Comparison of ENCODE assay signal across 8 cellular contexts in genomic region chr3:52685705-52686691, GRCh38. TPM values are rescaled to one million over a fixed set of nuclear protein-coding genes. Genes with fewer than 3 reads are reported as not detected.
A peak's percentile ranks its signal among the peaks of the same experiment; 100 is the strongest.
DNase-seq lines count a peak whose midpoint lies in the region; ATAC-seq and TF ChIP-seq lines count a peak whose summit lies in the region.

A gene with protein sequence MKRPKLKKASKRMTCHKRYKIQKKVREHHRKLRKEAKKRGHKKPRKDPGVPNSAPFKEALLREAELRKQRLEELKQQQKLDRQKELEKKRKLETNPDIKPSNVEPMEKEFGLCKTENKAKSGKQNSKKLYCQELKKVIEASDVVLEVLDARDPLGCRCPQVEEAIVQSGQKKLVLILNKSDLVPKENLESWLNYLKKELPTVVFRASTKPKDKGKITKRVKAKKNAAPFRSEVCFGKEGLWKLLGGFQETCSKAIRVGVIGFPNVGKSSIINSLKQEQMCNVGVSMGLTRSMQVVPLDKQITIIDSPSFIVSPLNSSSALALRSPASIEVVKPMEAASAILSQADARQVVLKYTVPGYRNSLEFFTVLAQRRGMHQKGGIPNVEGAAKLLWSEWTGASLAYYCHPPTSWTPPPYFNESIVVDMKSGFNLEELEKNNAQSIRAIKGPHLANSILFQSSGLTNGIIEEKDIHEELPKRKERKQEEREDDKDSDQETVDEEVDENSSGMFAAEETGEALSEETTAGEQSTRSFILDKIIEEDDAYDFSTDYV (plus strand): TSS chr3:52686032. CDS start chr3:52686093, 61 bp downstream.
Gene PBRM1 (minus strand): TSS chr3:52685913.

- POLR2A ChIA-PET in PC-3 (lab: Charles Lee; ENCODE audit: unreplicated experiment): interaction anchor here (0.6 kb wide), 1 partner anchor 104 kb away, joined by 3 read pairs; no protein-coding TSS in a partner anchor

- peak within 1 kb of the TSS; percentile 72 for H3K27ac ChIP-seq in PC-3 (ENCODE audit: low read length)

- no peaks in the 10 kb centered on the region for H3K9me3 ChIP-seq in PC-3 (ENCODE audit: low read length)
- H3K9me3 ChIP-seq in mononuclear cell (ENCODE audit: low read depth, low read length): no peaks in the 10 kb centered on the region

- BruUV-seq in PC-3 (replicated peaks; lab: Mats Ljungman, UMichigan): TSS peak; percentile 62

- no peaks in the 10 kb centered on the region for H3K9me2 ChIP-seq in PC-3 (replicated peaks; ENCODE audit: low read length)

- peak within 1 kb of the TSS; percentile 99 for H3K9ac ChIP-seq in PC-3 (ENCODE audit: low read length)

- peak within 1 kb of the TSS; percentile 95 for H3K4me2 ChIP-seq in PC-3 (ENCODE audit: low read length)

- DNase-seq in DMS 273 (lab: John Stamatoyannopoulos, UW; ENCODE audit: unreplicated experiment) (peak; percentile 96), HuH-7 (ENCODE audit: low spot score) (peak; percentile 53), PC-3 (peak; percentile 98), activated T-cell treated with anti-CD3 and anti-CD28 coated beads for 4 hours (peak; percentile 83), epithelial cell of esophagus (ENCODE audit: low read depth) (peak; percentile 97)
- peak; percentile 89 to 91 for DNase-seq in stimulated activated CD8-positive, alpha-beta memory T cell treated with anti-CD3 and anti-CD28 coated beads, Interleukin-2, amount 100 ng/mL, for 48 hours (ENCODE audit: low read depth in 2 of 2)

- peaks cover 48% of the 10 kb centered on the region for H3K36me3 ChIP-seq in PC-3 (ENCODE audit: low read depth, low read length)

- ATAC-seq in GM21447 (IDR thresholded peaks at IDR 0.05; ENCODE audit: unreplicated experiment) (peak; percentile 60), PC-3 (peak; percentile 68)

- CTCF ChIA-PET in PC-3 (lab: Charles Lee): no interaction called here

- H3F3A ChIP-seq in PC-3 (ENCODE audit: low read length, unreplicated experiment): no peaks in the 10 kb centered on the region

- peak within 1 kb of the TSS; percentile 56 for H2AFZ ChIP-seq in PC-3 (ENCODE audit: low read length)

- no peaks in the 10 kb centered on the region for H3K27me3 ChIP-seq in PC-3 (ENCODE audit: low read length)
- no peaks in the 10 kb centered on the region for H3K27me3 ChIP-seq in mononuclear cell (ENCODE audit: insufficient read depth, low read length)

- TF ChIP-seq CTCF in PC-3 (conservative IDR thresholded peaks at IDR 0.05; ENCODE audit: low read depth, low read length) (no peak), epithelial cell of esophagus (IDR thresholded peaks at IDR 0.05; ENCODE audit: insufficient read depth, low read depth, low read length, missing control alignments) (no peak)

- intact Hi-C loops in PC-3 (cut with micrococcal nuclease): loop anchor here (1.0 to 10.0 kb wide), 3 partner anchors 15 to 151 kb away; partner anchors contain the start of genes GLT8D1, NT5DC2 and UQCC5

- H3K4me1 ChIP-seq in PC-3 (ENCODE audit: insufficient read depth, low read length): peaks cover 53% of the 10 kb centered on the region
- H3K4me1 ChIP-seq in mononuclear cell (ENCODE audit: insufficient read depth, low read length): peaks cover 49% of the 10 kb centered on the region

- H3K4me3 ChIP-seq in PC-3 (ENCODE audit: low read length) (peak within 1 kb of the TSS; percentile 89), epithelial cell of esophagus (ENCODE audit: low read length) (peak within 1 kb of the TSS; percentile 96), mononuclear cell (ENCODE audit: low read length) (peak within 1 kb of the TSS; percentile 69)

- H3K79me2 ChIP-seq in PC-3 (ENCODE audit: low read length): peaks cover 91% of the 10 kb centered on the region

- H4K20me1 ChIP-seq in PC-3 (ENCODE audit: low read length): peaks cover 40% of the 10 kb centered on the region

RNA-seq across cellular contexts. Expression of the first gene that starts in this region (rescaled TPM):
- total RNA-seq in PC-3 (2014; rRNA removed) (219 TPM in 2 replicates), mononuclear cell (110 TPM)

RNA-seq across cellular contexts. Expression of gene PBRM1, which starts in this region (rescaled TPM):
- 59.7 and 67.8 TPM in 2 replicates for total RNA-seq in PC-3 (2014; rRNA removed)
- 48.7 TPM for total RNA-seq in mononuclear cell

Comparison
In these comparisons a context has a peak if more than half of its experiments do, and no peak if none do; other contexts are left out.
1. Peak in every context shown above with its lines: DNase-seq, ATAC-seq, H3K4me3 ChIP-seq and H3K27ac ChIP-seq.